ENCODE assay signal across 18 cellular contexts in genomic region chr1:234401658-234402057, GRCh38. TPM values are rescaled to one million over a fixed set of nuclear protein-coding genes. Genes with fewer than 3 reads are reported as not detected.
DNase-seq lines count a peak whose midpoint lies in the region; ATAC-seq and TF ChIP-seq lines count a peak whose summit lies in the region.
"Had no signal": no experiment of that assay in that cellular context is flagged by ENCODE, and none has a peak within 500 bp of the region (broad histone marks: within the 10 kb centered on the region; RNA-seq: fewer than 3 reads in every experiment).

No MANE protein-coding gene starts in this region.

- ATAC-seq in activated CD8-positive, alpha-beta memory T cell treated with anti-CD3 and anti-CD28 coated beads, Interleukin-2, amount 10 ng/mL, durations not matched to agents 7 days and 5 days, result no peak
- no peak for ATAC-seq in activated naive CD8-positive, alpha-beta T cell treated with anti-CD3 and anti-CD28 coated beads, Interleukin-2, amount 10 ng/mL, durations not matched to agents 7 days and 5 days (ENCODE audit: low read depth)
- ATAC-seq in gastrocnemius medialis (no peak), GM21717 (IDR thresholded peaks at IDR 0.05; ENCODE audit: unreplicated experiment) (no peak), HG03196 (IDR thresholded peaks at IDR 0.05; ENCODE audit: unreplicated experiment) (no peak)
- ATAC-seq: activated CD4-positive, CD25-positive, alpha-beta regulatory T cell treated with anti-CD3 and anti-CD28 coated beads, Interleukin-2, amount 50 U/mL, for 24 hours; left cardiac atrium had no signal

- peak overlapping the region; percentile 93 for H3K27ac Mint-ChIP-seq in activated CD8-positive, alpha-beta memory T cell treated with anti-CD3 and anti-CD28 coated beads, Interleukin-2, amount 10 ng/mL, durations not matched to agents 7 days and 5 days
- H3K27ac Mint-ChIP-seq in activated naive CD8-positive, alpha-beta T cell treated with anti-CD3 and anti-CD28 coated beads, Interleukin-2, amount 10 ng/mL, durations not matched to agents 7 days and 5 days, result peak overlapping the region; percentile 83

- H3K36me3 Mint-ChIP-seq in activated CD8-positive, alpha-beta memory T cell treated with anti-CD3 and anti-CD28 coated beads, Interleukin-2, amount 10 ng/mL, durations not matched to agents 7 days and 5 days, result peaks cover 20% of the 10 kb centered on the region
- peaks cover 10% of the 10 kb centered on the region for H3K36me3 Mint-ChIP-seq in activated naive CD8-positive, alpha-beta T cell treated with anti-CD3 and anti-CD28 coated beads, Interleukin-2, amount 10 ng/mL, durations not matched to agents 7 days and 5 days

- no peak for TF ChIP-seq POLR2A in gastrocnemius medialis (IDR thresholded peaks at IDR 0.05)

- H3K4me1 ChIP-seq in gastrocnemius medialis, result peaks cover 25 to 35% of the 10 kb centered on the region in 2 donors

- H3K9me3 ChIP-seq in KOPT-K1 (ENCODE audit: insufficient read depth, low read length, poor library complexity, severe bottlenecking), result no peaks in the 10 kb centered on the region
- H3K9me3 ChIP-seq in gastrocnemius medialis, result no peaks in the 10 kb centered on the region
- H3K9me3 ChIP-seq: neutrophil had no signal

- peaks cover 55% of the 10 kb centered on the region for H3K36me3 ChIP-seq in KOPT-K1 (ENCODE audit: insufficient read depth, low read length)
- no peaks in the 10 kb centered on the region for H3K36me3 ChIP-seq in gastrocnemius medialis
- H3K36me3 ChIP-seq: neutrophil had no signal

- in situ Hi-C loops in gastrocnemius medialis (cut with MboI; ENCODE audit: low sequenced_read_pairs in 4 of 4), result no loop called here

- intact Hi-C loops in gastrocnemius medialis (cut with DNase I; ENCODE audit: low total_unique reads), result loop anchor here (5.0 kb wide), 1 partner anchor 76 kb away; the partner anchor contains the start of gene TARBP1

- no peak for DNase-seq in activated CD8-positive, alpha-beta memory T cell treated with anti-CD3 and anti-CD28 coated beads, Interleukin-2, amount 10 ng/mL, durations not matched to agents 7 days and 5 days
- DNase-seq in activated CD8-positive, alpha-beta memory T cell treated with anti-CD3 and anti-CD28 coated beads, Interleukin-2, amount 50 U/mL, for 4 hours, result no peak
- DNase-seq in activated naive CD8-positive, alpha-beta T cell treated with anti-CD3 and anti-CD28 coated beads, Interleukin-2, amount 10 ng/mL, durations not matched to agents 7 days and 5 days, result no peak
- DNase-seq in gastrocnemius medialis (no peak), germinal center (ENCODE audit: low spot score) (no peak)
- DNase-seq: foreskin fibroblast, left cardiac atrium, midbrain, MM.1S, NCI-H187, NCI-H446 treated with DMSO at 0.1 percent for 48 hours, retina, Right ventricle myocardium superior had no signal

- POLR2A ChIA-PET in activated naive CD8-positive, alpha-beta T cell treated with anti-CD3 and anti-CD28 coated beads, Interleukin-2, amount 10 ng/mL, durations not matched to agents 7 days and 5 days (lab: Charles Lee), result no interaction called here

- H3K4me1 Mint-ChIP-seq in activated CD8-positive, alpha-beta memory T cell treated with anti-CD3 and anti-CD28 coated beads, Interleukin-2, amount 10 ng/mL, durations not matched to agents 7 days and 5 days, result peaks cover 43% of the 10 kb centered on the region
- peaks cover 28% of the 10 kb centered on the region for H3K4me1 Mint-ChIP-seq in activated naive CD8-positive, alpha-beta T cell treated with anti-CD3 and anti-CD28 coated beads, Interleukin-2, amount 10 ng/mL, durations not matched to agents 7 days and 5 days

- H3K27me3 Mint-ChIP-seq in activated CD8-positive, alpha-beta memory T cell treated with anti-CD3 and anti-CD28 coated beads, Interleukin-2, amount 10 ng/mL, durations not matched to agents 7 days and 5 days, result no peaks in the 10 kb centered on the region
- no peaks in the 10 kb centered on the region for H3K27me3 Mint-ChIP-seq in activated naive CD8-positive, alpha-beta T cell treated with anti-CD3 and anti-CD28 coated beads, Interleukin-2, amount 10 ng/mL, durations not matched to agents 7 days and 5 days

- H3K27ac ChIP-seq in KOPT-K1 (ENCODE audit: low read depth, low read length, poor library complexity, severe bottlenecking) (peak overlapping the region; percentile 52), gastrocnemius medialis (peak overlapping the region; percentile 71 to 82 (median 79))

- TF ChIP-seq CTCF in gastrocnemius medialis (IDR thresholded peaks at IDR 0.05 in 4 of 5, conservative IDR thresholded peaks at IDR 0.05 in 1 of 5), result no peak

- no peaks in the 10 kb centered on the region for H3K9me3 Mint-ChIP-seq in activated CD8-positive, alpha-beta memory T cell treated with anti-CD3 and anti-CD28 coated beads, Interleukin-2, amount 10 ng/mL, durations not matched to agents 7 days and 5 days (ENCODE audit: low read depth)
- H3K9me3 Mint-ChIP-seq in activated naive CD8-positive, alpha-beta T cell treated with anti-CD3 and anti-CD28 coated beads, Interleukin-2, amount 10 ng/mL, durations not matched to agents 7 days and 5 days, result no peaks in the 10 kb centered on the region

- CTCF ChIA-PET in activated CD8-positive, alpha-beta memory T cell treated with anti-CD3 and anti-CD28 coated beads, Interleukin-2, amount 10 ng/mL, durations not matched to agents 7 days and 5 days (lab: Charles Lee), result no interaction called here

- H3K4me3 Mint-ChIP-seq in activated CD8-positive, alpha-beta memory T cell treated with anti-CD3 and anti-CD28 coated beads, Interleukin-2, amount 10 ng/mL, durations not matched to agents 7 days and 5 days, result peak overlapping the region; percentile 52
- H3K4me3 Mint-ChIP-seq in activated naive CD8-positive, alpha-beta T cell treated with anti-CD3 and anti-CD28 coated beads, Interleukin-2, amount 10 ng/mL, durations not matched to agents 7 days and 5 days, result peak overlapping the region; percentile 71

- H3K4me3 ChIP-seq in gastrocnemius medialis, result no peak overlapping the region

- no peaks in the 10 kb centered on the region for H3K27me3 ChIP-seq in gastrocnemius medialis
- H3K27me3 ChIP-seq: neutrophil had no signal

RNA-seq across cellular contexts. Expression of gene COA6, which starts 28.4 kb away (rescaled TPM):
- total RNA-seq in activated CD8-positive, alpha-beta memory T cell treated with anti-CD3 and anti-CD28 coated beads, Interleukin-2, amount 10 ng/mL, durations not matched to agents 7 days and 5 days, result 10 to 100 TPM; 42.4 to 43.0 TPM
- total RNA-seq in activated naive CD8-positive, alpha-beta T cell treated with anti-CD3 and anti-CD28 coated beads, Interleukin-2, amount 10 ng/mL, durations not matched to agents 7 days and 5 days, result 10 to 100 TPM; 27.6 to 32.0 TPM
- 100 to 1,000 TPM in 1 of 4 donors, 10 to 100 TPM in 3; 53.7 to 113 (median 58.7) TPM for total RNA-seq in gastrocnemius medialis
